In the genomic region with DNA sequence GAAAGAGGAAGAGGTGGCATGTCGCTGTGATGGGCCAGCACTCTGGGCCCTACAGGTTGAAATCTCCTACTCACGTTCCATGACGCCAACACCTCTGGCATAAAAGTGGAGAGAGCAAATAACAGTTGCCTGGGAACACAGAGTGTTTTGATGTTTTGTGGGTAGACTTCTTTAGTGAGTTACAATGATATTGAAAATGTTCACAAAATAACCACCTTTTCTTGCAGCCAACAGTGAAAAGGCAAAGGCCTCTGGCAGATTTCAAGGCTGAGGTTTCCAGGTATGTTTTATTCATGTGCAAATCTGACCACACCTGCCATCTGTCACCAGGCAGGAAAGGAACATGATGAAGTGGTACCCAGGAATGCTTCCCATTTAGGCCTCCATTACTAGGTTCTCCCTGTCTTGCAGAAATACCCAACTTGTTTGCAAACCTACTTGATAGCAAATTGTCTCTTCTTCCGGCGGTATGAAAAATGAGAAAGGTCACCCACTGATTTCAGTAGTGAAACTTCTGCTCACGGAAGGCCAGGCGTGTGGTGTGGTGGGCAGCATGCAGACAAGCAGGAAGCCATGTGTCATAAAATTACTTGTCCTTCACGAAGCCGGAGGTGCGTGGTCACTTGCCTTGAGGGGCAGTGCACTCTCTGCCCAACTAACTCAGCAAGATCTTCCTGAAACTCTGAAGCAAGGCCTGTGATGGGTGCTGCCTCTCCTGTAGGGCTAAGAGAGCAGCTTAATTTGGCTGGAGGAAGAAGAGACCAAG, we compare ENCODE assay signal across 11 cellular contexts.
DNase-seq lines count a peak whose midpoint lies in the region; ATAC-seq, FAIRE-seq and TF ChIP-seq lines count a peak whose summit lies in the region.
"Had no signal": no experiment of that assay in that cellular context is flagged by ENCODE, and none has a peak within 500 bp of the region (broad histone marks: within the 10 kb centered on the region; RNA-seq: fewer than 3 reads in every experiment).

No MANE protein-coding gene starts in this region.

- H3K27ac Mint-ChIP-seq in activated naive CD8-positive, alpha-beta T cell treated with anti-CD3 and anti-CD28 coated beads, Interleukin-2, amount 50 U/mL, for 24 hours: no peak overlapping the region

- no peaks in the 10 kb centered on the region for H3K36me3 ChIP-seq in HAP-1 (replicated peaks)

- peaks cover 40% of the 10 kb centered on the region for H3K4me1 Mint-ChIP-seq in activated naive CD8-positive, alpha-beta T cell treated with anti-CD3 and anti-CD28 coated beads, Interleukin-2, amount 50 U/mL, for 24 hours

- peaks cover 2% of the 10 kb centered on the region for H3K27me3 Mint-ChIP-seq in activated naive CD8-positive, alpha-beta T cell treated with anti-CD3 and anti-CD28 coated beads, Interleukin-2, amount 50 U/mL, for 24 hours

- H3K36me3 Mint-ChIP-seq in activated naive CD8-positive, alpha-beta T cell treated with anti-CD3 and anti-CD28 coated beads, Interleukin-2, amount 50 U/mL, for 24 hours (ENCODE audit: low read depth): no peaks in the 10 kb centered on the region

- in situ Hi-C loops in HAP-1 (cut with MboI; ENCODE audit: low sequenced_read_pairs): no loop called here

- H3K27me3 ChIP-seq in HAP-1 (ENCODE audit: low read depth): no peaks in the 10 kb centered on the region

- no peak for TF ChIP-seq POLR2A in H54 (IDR thresholded peaks at IDR 0.05; ENCODE audit: low read depth, low read length)

- FAIRE-seq in GM18507 (lab: Jason Lieb, UNC): peak; percentile 99
- no peak for FAIRE-seq in H54 (lab: Jason Lieb, UNC)
- FAIRE-seq: colon, G401.6 had no signal

- H3K4me3 Mint-ChIP-seq in activated naive CD8-positive, alpha-beta T cell treated with anti-CD3 and anti-CD28 coated beads, Interleukin-2, amount 50 U/mL, for 24 hours: no peak overlapping the region

- intact Hi-C loops in sciatic nerve (cut with DNase I): no loop called here

- H3K9me3 ChIP-seq in HAP-1: no peaks in the 10 kb centered on the region

- H3K4me1 ChIP-seq in HAP-1: no peaks in the 10 kb centered on the region

- H3K4me3 ChIP-seq in HAP-1: no peak overlapping the region

- H3K9me3 Mint-ChIP-seq in activated naive CD8-positive, alpha-beta T cell treated with anti-CD3 and anti-CD28 coated beads, Interleukin-2, amount 50 U/mL, for 24 hours: no peaks in the 10 kb centered on the region

- ATAC-seq in GM19438 (IDR thresholded peaks at IDR 0.05; ENCODE audit: low read depth, unreplicated experiment) (peak; percentile 72), HG03097 (IDR thresholded peaks at IDR 0.05; ENCODE audit: low FRiP score, unreplicated experiment) (peak; percentile 56), sciatic nerve (no peak)
- peak; percentile 73 for ATAC-seq in activated naive CD8-positive, alpha-beta T cell treated with anti-CD3 and anti-CD28 coated beads, Interleukin-2, amount 50 U/mL, for 24 hours
- ATAC-seq: PC-3 had no signal

- peak; percentile 33 for DNase-seq in GM18507 (ENCODE audit: extremely low spot score, insufficient read length, low read depth)
- peak; percentile 18 for DNase-seq in activated naive CD8-positive, alpha-beta T cell treated with anti-CD3 and anti-CD28 coated beads, Interleukin-2, amount 50 U/mL, for 24 hours
- no peak for DNase-seq in H54 (ENCODE audit: insufficient read length, low spot score)
- DNase-seq in medulla oblongata (ENCODE audit: extremely low spot score): no peak
- no peak for DNase-seq in sciatic nerve (ENCODE audit: low spot score)
- DNase-seq in HAP-1 (ENCODE audit: low spot score in 2 of 2): no peak
- DNase-seq: PC-3 had no signal

Comparison
In these comparisons a context has a peak if more than half of its experiments do, and no peak if none do; other contexts are left out.
1. DNase-seq: peak in GM18507 (single experiment) and activated naive CD8-positive, alpha-beta T cell treated with anti-CD3 and anti-CD28 coated beads, Interleukin-2, amount 50 U/mL, for 24 hours (single experiment); none in H54 (single experiment), medulla oblongata (single experiment), sciatic nerve (single experiment) and HAP-1 (0 of 2).